In the genomic region with DNA sequence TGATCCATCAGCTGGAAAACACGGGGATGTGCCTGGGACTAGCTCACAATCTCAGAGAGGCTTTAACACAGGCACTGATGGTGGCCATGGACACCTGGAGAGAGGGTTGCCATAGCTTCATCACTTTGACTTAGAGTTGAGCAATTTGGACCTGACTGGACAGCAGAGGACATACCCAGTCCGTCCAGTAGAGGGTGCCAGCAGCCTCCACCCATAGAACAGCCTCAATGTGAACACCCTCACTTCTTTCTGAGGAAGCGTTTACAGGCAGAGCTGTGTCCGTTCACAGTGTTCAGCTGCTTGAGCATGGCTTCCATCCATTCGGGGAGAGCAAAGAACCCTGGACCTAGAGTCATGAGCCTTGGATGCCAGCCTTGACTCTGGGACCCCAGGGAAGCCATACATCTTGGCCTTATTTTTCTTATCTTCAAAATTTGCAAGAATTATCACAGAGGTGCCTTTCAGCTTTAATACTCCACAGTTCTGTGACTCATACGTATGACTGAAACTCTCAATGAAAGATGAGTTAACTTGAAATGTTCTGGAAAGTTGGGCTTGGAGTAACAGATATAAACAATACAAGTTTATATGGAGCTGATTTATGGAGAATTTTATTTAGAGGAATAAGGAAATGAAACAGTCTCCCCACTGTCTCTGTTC, we compare ENCODE assay signal across 8 cellular contexts.
A peak's percentile ranks its signal among the peaks of the same experiment; 100 is the strongest.
DNase-seq lines count a peak whose midpoint lies in the region; ATAC-seq and TF ChIP-seq lines count a peak whose summit lies in the region.

No MANE protein-coding gene starts in this region.

- intact Hi-C loops in natural killer cell (cut with micrococcal nuclease) = no loop called here

- DNase-seq in AG09309 (ENCODE audit: low read depth) = peak; percentile 42
- DNase-seq in NCI-H446 treated with DMSO at 0.1 percent for 48 hours (lab: John Stamatoyannopoulos, UW) = peak; percentile 25
- peak; percentile 64 for DNase-seq in activated CD8-positive, alpha-beta memory T cell treated with anti-CD3 and anti-CD28 coated beads for 24 hours
- peak; percentile 37 for DNase-seq in fibroblast of gingiva (ENCODE audit: low read depth)
- DNase-seq in natural killer cell = no peak
- DNase-seq in superior temporal gyrus (ENCODE audit: extremely low spot score) = peak; percentile 76

- H3K9me3 Mint-ChIP-seq in natural killer cell = no peaks in the 10 kb centered on the region

- ATAC-seq in GM18498 (IDR thresholded peaks at IDR 0.05; ENCODE audit: unreplicated experiment) (peak; percentile 88), HG02981 (IDR thresholded peaks at IDR 0.05; ENCODE audit: unreplicated experiment) (peak; percentile 92), natural killer cell (peak; percentile 63 to 88 (median 67))

- H3K4me1 Mint-ChIP-seq in natural killer cell = no peaks in the 10 kb centered on the region

- H3K4me3 ChIP-seq in AG09309 (ENCODE audit: control insufficient read depth, low read depth, low read length) = peak overlapping the region; percentile 15; the same call in 1 of the 2 replicates

- peaks cover 6 to 28% of the 10 kb centered on the region in 2 donors for H3K27me3 Mint-ChIP-seq in natural killer cell (ENCODE audit: low read depth in 2 of 2)

- no peaks in the 10 kb centered on the region for H3K36me3 Mint-ChIP-seq in natural killer cell

- TF ChIP-seq CTCF in AG09309 (IDR thresholded peaks at IDR 0.05; ENCODE audit: control insufficient read depth, insufficient read depth, low read depth, low read length, missing control alignments) = peak; percentile 97
- peak; percentile 64 for TF ChIP-seq CTCF in natural killer cell (IDR thresholded peaks at IDR 0.05)

- H3K4me3 Mint-ChIP-seq in natural killer cell = no peak overlapping the region

- no peak overlapping the region for H3K27ac Mint-ChIP-seq in natural killer cell
